In the genomic region with DNA sequence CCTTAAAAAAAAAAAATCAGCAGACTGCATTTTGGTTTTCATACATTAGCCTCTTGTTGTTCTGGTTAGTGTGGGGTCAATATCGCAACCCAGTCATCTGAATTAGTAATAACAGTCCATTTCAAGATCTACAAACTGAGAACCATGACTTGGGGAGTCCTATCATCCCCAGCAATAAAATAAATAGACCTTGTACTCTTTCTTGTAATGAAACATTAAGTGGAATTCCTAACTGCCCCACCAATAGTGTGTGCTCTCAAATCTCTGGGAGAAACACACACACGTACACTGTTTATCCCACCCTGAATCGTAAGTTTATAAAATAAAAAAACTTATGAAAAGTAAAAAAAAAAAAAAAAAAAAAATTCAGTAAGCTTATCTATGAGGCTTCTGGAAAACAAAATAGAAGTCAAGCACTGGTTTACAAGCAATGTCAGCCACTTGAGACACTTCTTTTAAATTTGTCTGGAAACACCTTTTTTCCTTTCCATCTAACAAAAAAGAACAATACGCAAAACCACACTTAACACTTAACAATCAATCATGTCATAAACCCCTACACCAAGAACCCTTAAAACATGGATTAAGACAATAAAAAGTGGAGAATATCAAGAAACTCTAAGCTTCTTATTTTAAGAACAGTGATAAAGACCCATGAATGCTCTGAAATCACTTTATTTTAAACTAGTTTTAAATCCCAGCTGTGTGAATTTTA, we compare ENCODE assay signal across 22 cellular contexts. TPM values are rescaled to one million over a fixed set of nuclear protein-coding genes. Genes with fewer than 3 reads are reported as not detected.
DNase-seq lines count a peak whose midpoint lies in the region; ATAC-seq and TF ChIP-seq lines count a peak whose summit lies in the region.
"Had no signal": no experiment of that assay in that cellular context is flagged by ENCODE, and none has a peak within 500 bp of the region (broad histone marks: within the 10 kb centered on the region; RNA-seq: fewer than 3 reads in every experiment).

No MANE protein-coding gene starts in this region.

- no peak overlapping the region for H3K4me3 ChIP-seq in mammary epithelial cell (replicated peaks in 1 of 3; ENCODE audit: insufficient read depth in 1 of 3, low read depth in 2 of 3, low read length in 3 of 3)
- no peak overlapping the region for H3K4me3 ChIP-seq in naive thymus-derived CD4-positive, alpha-beta T cell (ENCODE audit: low read length)
- no peak overlapping the region for H3K4me3 ChIP-seq in ascending aorta
- no peak overlapping the region for H3K4me3 ChIP-seq in WERI-Rb-1 (ENCODE audit: low read depth, low read length)
- H3K4me3 ChIP-seq: GM23248, ovary, right atrium auricular region, SK-N-MC, tibial artery had no signal

- H3K27me3 ChIP-seq in mammary epithelial cell (ENCODE audit: insufficient read depth, low read length) (no peaks in the 10 kb centered on the region), ascending aorta (no peaks in the 10 kb centered on the region), WERI-Rb-1 (ENCODE audit: insufficient read depth, low read depth, severe bottlenecking) (no peaks in the 10 kb centered on the region)
- H3K27me3 ChIP-seq in naive thymus-derived CD4-positive, alpha-beta T cell (ENCODE audit: control insufficient read depth in 2 of 2, insufficient read depth in 2 of 2, low read length in 2 of 2) = no peaks in the 10 kb centered on the region
- H3K27me3 ChIP-seq: ovary, right atrium auricular region, tibial artery had no signal

- H3K4me3 Mint-ChIP-seq in naive thymus-derived CD4-positive, alpha-beta T cell = peak overlapping the region in 6 of 10 donors; percentile 32 to 69 (median 54)
- no peak overlapping the region for H3K4me3 Mint-ChIP-seq in stimulated activated memory B cell treated with anti-CD40 and anti-IgM and Interleukin-4, amounts not matched to agents 10 μg/mL and 1 μg/mL and 100 μg/mL, for 72 hours

- peaks cover 63% of the 10 kb centered on the region for H3K4me1 ChIP-seq in mammary epithelial cell (ENCODE audit: insufficient read depth, low read length)
- H3K4me1 ChIP-seq in naive thymus-derived CD4-positive, alpha-beta T cell (ENCODE audit: control insufficient read depth in 2 of 2, insufficient read depth in 2 of 2, low read length in 2 of 2) = peaks cover 18 to 33% of the 10 kb centered on the region in 2 donors
- peaks cover 0 to 15% of the 10 kb centered on the region in 2 donors for H3K4me1 ChIP-seq in ascending aorta

- H3K27ac ChIP-seq in mammary epithelial cell (ENCODE audit: insufficient read depth, low read depth, low read length) (no peak overlapping the region), ascending aorta (no peak overlapping the region), WERI-Rb-1 (no peak overlapping the region)
- H3K27ac ChIP-seq in naive thymus-derived CD4-positive, alpha-beta T cell (ENCODE audit: low read depth, low read length) = no peak overlapping the region
- H3K27ac ChIP-seq: GM23248, ovary, right atrium auricular region, SK-N-MC, tibial artery had no signal

- TF ChIP-seq CTCF in mammary epithelial cell (conservative IDR thresholded peaks at IDR 0.05 in 1 of 2, IDR thresholded peaks at IDR 0.05 in 1 of 2; ENCODE audit: extremely low read depth in 1 of 2, insufficient read depth in 1 of 2, low read depth in 1 of 2, low read length in 2 of 2) (no peak), ascending aorta (IDR thresholded peaks at IDR 0.05) (no peak), WERI-Rb-1 (IDR thresholded peaks at IDR 0.05; ENCODE audit: low read depth, low read length) (no peak)

- H3K36me3 ChIP-seq in mammary epithelial cell (ENCODE audit: insufficient read depth, low read length) (no peaks in the 10 kb centered on the region), ascending aorta (no peaks in the 10 kb centered on the region), WERI-Rb-1 (peaks cover 23% of the 10 kb centered on the region)
- no peaks in the 10 kb centered on the region for H3K36me3 ChIP-seq in naive thymus-derived CD4-positive, alpha-beta T cell (ENCODE audit: control insufficient read depth in 2 of 3, insufficient read depth in 3 of 3, low read length in 3 of 3)
- H3K36me3 ChIP-seq: ovary, right atrium auricular region, tibial artery had no signal

- in situ Hi-C loops in mammary epithelial cell (cut with MboI; ENCODE audit: low sequenced_read_pairs in 2 of 2) = no loop called here

- CTCF ChIA-PET in HEK293T (lab: Yijun Ruan, JAX) = interaction anchor here (0.6 kb wide), 1 partner anchor 292 kb away, joined by 3 read pairs; no protein-coding TSS in a partner anchor
- CTCF ChIA-PET in mammary epithelial cell (lab: Charles Lee; ENCODE audit: low non-redundant PET) = no interaction called here
- CTCF ChIA-PET in naive thymus-derived CD4-positive, alpha-beta T cell (lab: Charles Lee) = interaction anchor here (0.6 to 0.8 kb wide), 2 partner anchors 9 to 1508 kb away, joined by 3 to 5 read pairs; no protein-coding TSS in a partner anchor

- H2AFZ ChIP-seq in mammary epithelial cell (ENCODE audit: low read depth, low read length) = no peak overlapping the region
- H2AFZ ChIP-seq: GM23248 had no signal

- H4K20me1 ChIP-seq in mammary epithelial cell (ENCODE audit: insufficient read depth, low read length) = peaks cover 30% of the 10 kb centered on the region

- 94% methylated on average over 4 of the region's 4 CpGs for WGBS in mammary epithelial cell (ENCODE audit: low coverage, missing lambda C conversion rate)

- peaks cover 57 to 81% (median 73%) of the 10 kb centered on the region in 7 donors for H3K4me1 Mint-ChIP-seq in naive thymus-derived CD4-positive, alpha-beta T cell
- H3K4me1 Mint-ChIP-seq in stimulated activated memory B cell treated with anti-CD40 and anti-IgM and Interleukin-4, amounts not matched to agents 10 μg/mL and 1 μg/mL and 100 μg/mL, for 72 hours = peaks cover 57% of the 10 kb centered on the region

- POLR2A ChIA-PET in HEK293T (lab: Yijun Ruan, JAX) = interaction anchor here (1.0 kb wide), 1 partner anchor 14 kb away, joined by 3 read pairs; no protein-coding TSS in a partner anchor
- POLR2A ChIA-PET in naive thymus-derived CD4-positive, alpha-beta T cell (lab: Charles Lee) = no interaction called here

- intact Hi-C loops in mammary epithelial cell (cut with micrococcal nuclease) = no loop called here
- intact Hi-C loops in naive thymus-derived CD4-positive, alpha-beta T cell (cut with micrococcal nuclease) = loop anchor here (10.0 kb wide), 1 partner anchor 52 kb away; a partner anchor contains a TSS
- intact Hi-C loops in ascending aorta (cut with DNase I) = no loop called here

- no peaks in the 10 kb centered on the region for H3K27me3 Mint-ChIP-seq in naive thymus-derived CD4-positive, alpha-beta T cell
- H3K27me3 Mint-ChIP-seq in stimulated activated memory B cell treated with anti-CD40 and anti-IgM and Interleukin-4, amounts not matched to agents 10 μg/mL and 1 μg/mL and 100 μg/mL, for 72 hours = no peaks in the 10 kb centered on the region
- H3K27me3 Mint-ChIP-seq: activated naive CD8-positive, alpha-beta T cell had no signal

- dilution Hi-C loops in mammary epithelial cell (cut with HindIII; ENCODE audit: low sequenced_read_pairs) = loop anchor here (5.0 kb wide), 3 partner anchors 50 to 145 kb away; no protein-coding TSS in a partner anchor

- H3K36me3 Mint-ChIP-seq in naive thymus-derived CD4-positive, alpha-beta T cell = peaks cover 0 to 15% (median 4%) of the 10 kb centered on the region in 5 donors
- H3K36me3 Mint-ChIP-seq in stimulated activated memory B cell treated with anti-CD40 and anti-IgM and Interleukin-4, amounts not matched to agents 10 μg/mL and 1 μg/mL and 100 μg/mL, for 72 hours = peaks cover 26% of the 10 kb centered on the region

- H3K27ac Mint-ChIP-seq in naive thymus-derived CD4-positive, alpha-beta T cell = peak overlapping the region in 5 of 9 donors; percentile 3 to 76 (median 40)
- peak overlapping the region; percentile 54 for H3K27ac Mint-ChIP-seq in stimulated activated memory B cell treated with anti-CD40 and anti-IgM and Interleukin-4, amounts not matched to agents 10 μg/mL and 1 μg/mL and 100 μg/mL, for 72 hours

- peak overlapping the region; percentile 39 for H3K4me2 ChIP-seq in mammary epithelial cell (ENCODE audit: insufficient read depth, low read depth, low read length)

- ATAC-seq in naive thymus-derived CD4-positive, alpha-beta T cell = no peak
- ATAC-seq in stimulated activated memory B cell treated with anti-CD40 and anti-IgM and Interleukin-4, amounts not matched to agents 10 μg/mL and 1 μg/mL and 100 μg/mL, for 72 hours = no peak
- ATAC-seq: stimulated activated naive CD8-positive, alpha-beta T cell treated with anti-CD3 and anti-CD28 coated beads, Interleukin-15, Interleukin-2, amounts not matched to agents 100 U/mL and 50 U/mL, for 24 hours had no signal

- BruUV-seq in mammary epithelial cell (replicated peaks; lab: Mats Ljungman, UMichigan) = no TSS peak

- no peaks in the 10 kb centered on the region for H3K9me3 Mint-ChIP-seq in naive thymus-derived CD4-positive, alpha-beta T cell
- peaks cover 2% of the 10 kb centered on the region for H3K9me3 Mint-ChIP-seq in stimulated activated memory B cell treated with anti-CD40 and anti-IgM and Interleukin-4, amounts not matched to agents 10 μg/mL and 1 μg/mL and 100 μg/mL, for 72 hours

- H3K9ac ChIP-seq in mammary epithelial cell (ENCODE audit: insufficient read depth, low read length) = no peak overlapping the region
- H3K9ac ChIP-seq: GM23248 had no signal

- no peaks in the 10 kb centered on the region for H3K9me3 ChIP-seq in mammary epithelial cell (replicated peaks; ENCODE audit: insufficient read depth, low read length)
- no peaks in the 10 kb centered on the region for H3K9me3 ChIP-seq in naive thymus-derived CD4-positive, alpha-beta T cell (ENCODE audit: control insufficient read depth in 2 of 3, low read length in 3 of 3)
- H3K9me3 ChIP-seq in ascending aorta = no peaks in the 10 kb centered on the region
- H3K9me3 ChIP-seq in WERI-Rb-1 (ENCODE audit: severe bottlenecking) = no peaks in the 10 kb centered on the region
- H3K9me3 ChIP-seq: ovary, right atrium auricular region, tibial artery had no signal

- DNase-seq in HEK293T (ENCODE audit: extremely low spot score) (no peak), mammary epithelial cell (no peak), NCI-H345 treated with DMSO at 0.1 percent for 48 hours (lab: John Stamatoyannopoulos, UW; ENCODE audit: unreplicated experiment) (no peak), ascending aorta (ENCODE audit: low spot score in 2 of 2) (no peak), WERI-Rb-1 (no peak)
- DNase-seq in naive thymus-derived CD4-positive, alpha-beta T cell = no peak
- DNase-seq: activated CD4-positive, alpha-beta T cell treated with anti-CD3 and anti-CD28 coated beads, Interleukin-2, amount 50 U/mL, for 1 hour; aorta; central memory CD4-positive, alpha-beta T cell; dermis blood vessel endothelial cell; GM23248; KG1; kidney glomerular epithelial cell; ovary; RPMI8226; stimulated activated CD4-positive, alpha-beta T cell treated with anti-CD3 and anti-CD28 coated beads, Interleukin-4, amount 100 ng/mL, for 1 hour; stimulated activated naive CD8-positive, alpha-beta T cell treated with anti-CD3 and anti-CD28 coated beads, Interleukin-15, Interleukin-2, amounts not matched to agents 100 U/mL and 50 U/mL, for 24 hours; tibial artery had no signal

- H3K79me2 ChIP-seq in mammary epithelial cell (ENCODE audit: insufficient read depth, low read length) = peaks cover 100% of the 10 kb centered on the region

RNA-seq across cellular contexts. Expression of a gene that starts 53.1 kb away (rescaled TPM):
- 100 to 1,000 TPM in 1 of 2 donors, 10 to 100 TPM in 1; 91.2 to 107 TPM for total RNA-seq in mammary epithelial cell
- polyA plus RNA-seq in mammary epithelial cell = 94.7 TPM
- polyA minus RNA-seq in mammary epithelial cell = 265 TPM
- 100 to 1,000 TPM; 114 to 226 (median 174) TPM for total RNA-seq in naive thymus-derived CD4-positive, alpha-beta T cell
- 100 to 1,000 TPM; 123 to 146 TPM for polyA plus RNA-seq in naive thymus-derived CD4-positive, alpha-beta T cell
- total RNA-seq in ascending aorta = 52.3 TPM

Comparison
In these comparisons a context has a peak if more than half of its experiments do, and no peak if none do; other contexts are left out.
1. intact Hi-C loops: an anchor here in naive thymus-derived CD4-positive, alpha-beta T cell (10.0 kb wide); none called in mammary epithelial cell and ascending aorta.